Comparison of ENCODE assay signal across 26 cellular contexts in genomic region chr7:70393956-70394355, GRCh38.
"Had no signal": no experiment of that assay in that cellular context is flagged by ENCODE, and none has a peak within 500 bp of the region (broad histone marks: within the 10 kb centered on the region; RNA-seq: fewer than 3 reads in every experiment).

No MANE protein-coding gene starts in this region.

- H3K9me3 ChIP-seq: left lung, lower lobe of right lung, pancreas, prostate gland, sigmoid colon, spleen, tibial nerve, uterus had no signal

- H3K27me3 Mint-ChIP-seq: stimulated activated naive CD8-positive, alpha-beta T cell treated with anti-CD3 and anti-CD28 coated beads, Interleukin-15, Interleukin-2, amounts not matched to agents 100 ng/mL and 50 ng/mL, for 24 hours had no signal

- H3K4me1 Mint-ChIP-seq: nephron; stimulated activated effector memory CD8-positive, alpha-beta T cell treated with anti-CD3 and anti-CD28 coated beads, Interleukin-12 subunit alpha, Interleukin-12 subunit beta, amount 100 ng/mL, for 72 hours had no signal

- H3K27ac ChIP-seq: left lung, lower lobe of right lung, pancreas, prostate gland, sigmoid colon, spleen, tibial nerve, uterus had no signal

- H3K36me3 ChIP-seq: left lung, lower lobe of right lung, pancreas, prostate gland, sigmoid colon, spleen, tibial nerve, uterus had no signal

- H3K4me1 ChIP-seq: left lung, lower lobe of right lung, pancreas, prostate gland, sigmoid colon, spleen, uterus had no signal

- H3K27me3 ChIP-seq: left lung, pancreas, sigmoid colon, spleen, tibial nerve, uterus had no signal

- H3K4me3 Mint-ChIP-seq: naive thymus-derived CD8-positive, alpha-beta T cell; nephron; neural crest cell; stimulated activated effector memory CD8-positive, alpha-beta T cell treated with anti-CD3 and anti-CD28 coated beads, Interleukin-12 subunit alpha, Interleukin-12 subunit beta, amount 100 ng/mL, for 72 hours; stimulated activated naive CD8-positive, alpha-beta T cell treated with anti-CD3 and anti-CD28 coated beads, Interleukin-15, Interleukin-2, amounts not matched to agents 100 ng/mL and 50 ng/mL, for 24 hours; type B pancreatic cell had no signal

- H3K27ac Mint-ChIP-seq: naive thymus-derived CD8-positive, alpha-beta T cell; nephron; stimulated activated effector memory CD8-positive, alpha-beta T cell treated with anti-CD3 and anti-CD28 coated beads, Interleukin-12 subunit alpha, Interleukin-12 subunit beta, amount 100 ng/mL, for 72 hours; stimulated activated naive CD8-positive, alpha-beta T cell treated with anti-CD3 and anti-CD28 coated beads, Interleukin-15, Interleukin-2, amounts not matched to agents 100 ng/mL and 50 ng/mL, for 24 hours; type B pancreatic cell had no signal

- H3K36me3 Mint-ChIP-seq: naive thymus-derived CD8-positive, alpha-beta T cell; stimulated activated effector memory CD8-positive, alpha-beta T cell treated with anti-CD3 and anti-CD28 coated beads, Interleukin-12 subunit alpha, Interleukin-12 subunit beta, amount 100 ng/mL, for 72 hours had no signal

- H3K9me3 Mint-ChIP-seq: naive thymus-derived CD8-positive, alpha-beta T cell; neural crest cell; stimulated activated effector memory CD8-positive, alpha-beta T cell treated with anti-CD3 and anti-CD28 coated beads, Interleukin-12 subunit alpha, Interleukin-12 subunit beta, amount 100 ng/mL, for 72 hours; stimulated activated naive CD8-positive, alpha-beta T cell treated with anti-CD3 and anti-CD28 coated beads, Interleukin-15, Interleukin-2, amounts not matched to agents 100 ng/mL and 50 ng/mL, for 24 hours; type B pancreatic cell had no signal

- DNase-seq: left colon; left lung; lower lobe of right lung; mammary epithelial cell; mesenchymal stem cell; naive thymus-derived CD8-positive, alpha-beta T cell; nucleus accumbens; pancreas; posterior cingulate gyrus; retina; right cardiac atrium; sigmoid colon; small intestine; spleen; stimulated activated CD4-positive, alpha-beta T cell treated with anti-CD3 and anti-CD28 coated beads, Interleukin-4, amount 100 ng/mL, for 24 hours; stimulated activated naive CD4-positive, alpha-beta T cell; substantia nigra; uterus had no signal

- FAIRE-seq: keratinocyte, pancreas, small intestine had no signal

- H3K4me3 ChIP-seq: left lung, lower lobe of right lung, pancreas, prostate gland, sigmoid colon, spleen, tibial nerve, uterus had no signal
